In the genomic region with DNA sequence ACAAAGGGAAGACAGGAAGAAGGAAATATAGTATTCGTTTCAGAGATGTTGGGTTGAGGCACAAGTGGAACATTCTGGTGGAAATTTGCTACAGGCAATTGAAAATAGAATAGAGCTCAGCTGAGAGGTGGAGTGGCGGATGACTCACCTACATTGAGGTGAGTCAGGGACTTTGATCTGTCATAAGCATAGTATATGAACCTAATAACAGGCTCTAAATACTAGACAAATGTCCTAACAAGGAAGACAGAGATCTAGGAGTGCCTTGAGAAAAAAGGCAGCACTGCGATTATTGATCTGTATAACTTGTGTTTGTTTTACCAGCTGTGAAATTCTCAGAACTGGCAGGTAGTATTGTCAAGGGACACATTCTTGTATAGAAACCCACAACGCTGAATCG, we compare ENCODE assay signal across 7 cellular contexts. TPM values are rescaled to one million over a fixed set of nuclear protein-coding genes. Genes with fewer than 3 reads are reported as not detected.
DNase-seq lines count a peak whose midpoint lies in the region; ATAC-seq and TF ChIP-seq lines count a peak whose summit lies in the region.

No MANE protein-coding gene starts in this region.

- H3K4me3 Mint-ChIP-seq in MCF 10A (ENCODE audit: unreplicated experiment) = peak overlapping the region; percentile 97
- peak overlapping the region; percentile 94 for H3K4me3 Mint-ChIP-seq in memory B cell
- H3K4me3 Mint-ChIP-seq in stimulated activated effector memory CD8-positive, alpha-beta T cell treated with anti-CD3 and anti-CD28 coated beads, Interleukin-12 subunit alpha, Interleukin-12 subunit beta, amount 100 ng/mL, for 72 hours = peak overlapping the region; percentile 97

- peak; percentile 40 for DNase-seq in HCEC 1CT
- DNase-seq in SJCRH30 = no peak
- peak; percentile 72 for DNase-seq in MCF 10A (ENCODE audit: unreplicated experiment)
- DNase-seq in memory B cell (ENCODE audit: low spot score in 2 of 2) = no peak
- DNase-seq in stimulated activated effector memory CD8-positive, alpha-beta T cell treated with anti-CD3 and anti-CD28 coated beads, Interleukin-12 subunit alpha, Interleukin-12 subunit beta, amount 100 ng/mL, for 72 hours (ENCODE audit: low spot score in 2 of 2) = no peak
- no peak for DNase-seq in HuH-7.5 (ENCODE audit: low spot score)
- no peak for DNase-seq in GM20000 (ENCODE audit: low spot score)

- BruUV-seq in MCF 10A (replicated peaks; lab: Mats Ljungman, UMichigan) = no TSS peak

- peaks cover 8% of the 10 kb centered on the region for H3K4me1 ChIP-seq in SJCRH30

- TF ChIP-seq CTCF in MCF 10A (IDR thresholded peaks at IDR 0.05; ENCODE audit: unreplicated experiment) (no peak), GM20000 (IDR thresholded peaks at IDR 0.05; ENCODE audit: extremely low read depth, missing control alignments) (no peak)

- H3K27me3 ChIP-seq in SJCRH30 = no peaks in the 10 kb centered on the region

- no peaks in the 10 kb centered on the region for H3K9me3 Mint-ChIP-seq in MCF 10A (ENCODE audit: unreplicated experiment)
- no peaks in the 10 kb centered on the region for H3K9me3 Mint-ChIP-seq in memory B cell
- no peaks in the 10 kb centered on the region for H3K9me3 Mint-ChIP-seq in stimulated activated effector memory CD8-positive, alpha-beta T cell treated with anti-CD3 and anti-CD28 coated beads, Interleukin-12 subunit alpha, Interleukin-12 subunit beta, amount 100 ng/mL, for 72 hours

- H3K9me3 ChIP-seq in SJCRH30 (replicated peaks) = no peaks in the 10 kb centered on the region

- peaks cover 16% of the 10 kb centered on the region for H3K36me3 Mint-ChIP-seq in MCF 10A (ENCODE audit: insufficient read depth, unreplicated experiment)
- H3K36me3 Mint-ChIP-seq in memory B cell = no peaks in the 10 kb centered on the region
- peaks cover 48% of the 10 kb centered on the region for H3K36me3 Mint-ChIP-seq in stimulated activated effector memory CD8-positive, alpha-beta T cell treated with anti-CD3 and anti-CD28 coated beads, Interleukin-12 subunit alpha, Interleukin-12 subunit beta, amount 100 ng/mL, for 72 hours

- CTCF ChIA-PET in MCF 10A (lab: Yijun Ruan, JAX) = interaction anchor here (0.6 to 4.6 kb wide), 5 partner anchors 13 to 622 kb away, joined by 3 to 54 read pairs (median 6); no protein-coding TSS in a partner anchor

- no peak for ATAC-seq in memory B cell (ENCODE audit: low read depth)
- peak; percentile 65 for ATAC-seq in stimulated activated effector memory CD8-positive, alpha-beta T cell treated with anti-CD3 and anti-CD28 coated beads, Interleukin-12 subunit alpha, Interleukin-12 subunit beta, amount 100 ng/mL, for 72 hours

- H3K36me3 ChIP-seq in SJCRH30 = peaks cover 2% of the 10 kb centered on the region; the same call in 1 of the 2 replicates

- peaks cover 22% of the 10 kb centered on the region for H3K4me1 Mint-ChIP-seq in MCF 10A (ENCODE audit: insufficient read depth, unreplicated experiment)
- H3K4me1 Mint-ChIP-seq in memory B cell = peaks cover 18% of the 10 kb centered on the region
- H3K4me1 Mint-ChIP-seq in stimulated activated effector memory CD8-positive, alpha-beta T cell treated with anti-CD3 and anti-CD28 coated beads, Interleukin-12 subunit alpha, Interleukin-12 subunit beta, amount 100 ng/mL, for 72 hours = peaks cover 27% of the 10 kb centered on the region

- no peak overlapping the region for H3K27ac ChIP-seq in SJCRH30

- H3K27me3 Mint-ChIP-seq in MCF 10A (ENCODE audit: insufficient read depth, unreplicated experiment) (no peaks in the 10 kb centered on the region), memory B cell (no peaks in the 10 kb centered on the region)

- intact Hi-C loops in MCF 10A (cut with micrococcal nuclease) = no loop called here

- POLR2A ChIA-PET in MCF 10A (lab: Yijun Ruan, JAX) = interaction anchor here (0.7 to 8.5 kb wide), 22 partner anchors 13 to 697 kb away, joined by 3 to 255 read pairs (median 5); partner anchors contain the start of genes DOCK4, LSMEM1 and ZNF277

- H3K27ac Mint-ChIP-seq in MCF 10A (ENCODE audit: low read depth, unreplicated experiment) = peak overlapping the region; percentile 97
- H3K27ac Mint-ChIP-seq in memory B cell = peak overlapping the region; percentile 99
- peak overlapping the region; percentile 99 for H3K27ac Mint-ChIP-seq in stimulated activated effector memory CD8-positive, alpha-beta T cell treated with anti-CD3 and anti-CD28 coated beads, Interleukin-12 subunit alpha, Interleukin-12 subunit beta, amount 100 ng/mL, for 72 hours

- H3K4me3 ChIP-seq in SJCRH30 = peak overlapping the region; percentile 97

RNA-seq across cellular contexts. Expression of gene IFRD1, which starts 0.9 kb away (rescaled TPM):
- 45.0 and 55.9 TPM in 2 replicates for total RNA-seq in SJCRH30 (2014; rRNA removed; shearing (Covaris generic))
- total RNA-seq in MCF 10A (2022) = 116 and 123 TPM in 2 replicates

RNA-seq across cellular contexts. Expression of gene LSMEM1, which starts 31.4 kb away (rescaled TPM):
- total RNA-seq in SJCRH30 (2014; rRNA removed; shearing (Covaris generic)) = 0.30 and 0.51 TPM in 2 replicates
- 4.2 and 4.5 TPM in 2 replicates for total RNA-seq in MCF 10A (2022)

Comparison
In these comparisons a context has a peak if more than half of its experiments do, and no peak if none do; other contexts are left out.
1. DNase-seq: peak in HCEC 1CT (single experiment) and MCF 10A (single experiment); none in SJCRH30 (0 of 2), memory B cell (0 of 2), stimulated activated effector memory CD8-positive, alpha-beta T cell treated with anti-CD3 and anti-CD28 coated beads, Interleukin-12 subunit alpha, Interleukin-12 subunit beta, amount 100 ng/mL, for 72 hours (0 of 2), HuH-7.5 (single experiment) and GM20000 (single experiment).
2. Peak in every context shown above with its lines, with median percentiles within 50 percentile points of each other: H3K27ac Mint-ChIP-seq and H3K4me3 Mint-ChIP-seq.